8 cellular contexts compared by ENCODE assay signal in the genomic region with DNA sequence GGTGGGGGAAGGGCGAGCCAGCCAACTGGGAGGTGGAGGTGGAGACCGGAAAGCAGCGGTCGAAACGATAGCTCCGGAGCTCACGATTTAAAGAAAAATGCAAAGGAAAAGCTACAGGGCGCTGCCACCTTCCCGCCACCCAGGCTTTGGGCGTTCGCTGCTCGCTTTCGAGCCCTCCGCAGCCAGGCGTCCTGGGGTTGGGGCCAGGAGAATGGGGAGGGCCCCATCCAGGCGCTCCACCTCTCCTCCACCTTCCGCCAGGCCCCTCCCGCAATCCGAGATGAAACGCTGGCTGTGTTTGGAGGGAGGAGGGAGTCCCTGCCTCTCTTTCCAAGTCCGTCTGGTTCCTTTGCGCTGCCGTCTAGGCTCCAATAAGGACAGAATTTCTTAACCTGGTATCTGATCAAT. TPM values are rescaled to one million over a fixed set of nuclear protein-coding genes. Genes with fewer than 3 reads are reported as not detected.
DNase-seq lines count a peak whose midpoint lies in the region; ATAC-seq lines count a peak whose summit lies in the region.

No MANE protein-coding gene starts in this region.

- peak overlapping the region; percentile 63 for H3K4me3 ChIP-seq in H7 (ENCODE audit: insufficient read depth, low read depth, low read length)

- DNase-seq in DMS79 treated with DMSO at 0.1 percent for 48 hours (lab: John Stamatoyannopoulos, UW) (peak; percentile 78), H7 (no peak), NCI-H2171 treated with DMSO at 0.1 percent for 48 hours (lab: John Stamatoyannopoulos, UW) (peak; percentile 94), left cardiac atrium (peak; percentile 61), pons (ENCODE audit: low spot score) (peak; percentile 55), cerebellar nuclear complex (lab: John Stamatoyannopoulos, UW) (no peak)
- peak; percentile 18 for DNase-seq in activated gamma-delta T cell treated with anti-CD3 and anti-CD28 coated beads, Interleukin-2, amount 50 U/mL, for 16 hours (ENCODE audit: low read depth)

- H3K36me3 ChIP-seq in H7 (replicated peaks; ENCODE audit: control insufficient read depth, insufficient read depth, low read length): no peaks in the 10 kb centered on the region

- ATAC-seq in left cardiac atrium (peak; percentile 10 to 57), GM21619 (IDR thresholded peaks at IDR 0.05; ENCODE audit: unreplicated experiment) (no peak)

- peaks cover 27% of the 10 kb centered on the region for H3K27me3 ChIP-seq in H7 (ENCODE audit: control insufficient read depth, insufficient read depth, low read length)

- intact Hi-C loops in left cardiac atrium (cut with DNase I): loop anchor here (2.0 to 10.0 kb wide), 4 partner anchors 93 to 361 kb away; no protein-coding TSS in a partner anchor

RNA-seq across cellular contexts. Expression of gene ABTB2, which starts 0.5 kb away (rescaled TPM):
- total RNA-seq in H7 (2014; rRNA removed; shearing (Covaris generic)): 9.3 and 12.2 TPM in 2 replicates
- total RNA-seq in left cardiac atrium: 10 to 100 TPM; 12.5 to 19.3 TPM

Comparison
In these comparisons a context has a peak if more than half of its experiments do, and no peak if none do; other contexts are left out.
1. DNase-seq: peak in DMS79 treated with DMSO at 0.1 percent for 48 hours (single experiment), NCI-H2171 treated with DMSO at 0.1 percent for 48 hours (single experiment), activated gamma-delta T cell treated with anti-CD3 and anti-CD28 coated beads, Interleukin-2, amount 50 U/mL, for 16 hours (single experiment), left cardiac atrium (single experiment) and pons (single experiment); none in H7 (single experiment) and cerebellar nuclear complex (0 of 2).